7 cellular contexts compared by ENCODE assay signal in the genomic region with DNA sequence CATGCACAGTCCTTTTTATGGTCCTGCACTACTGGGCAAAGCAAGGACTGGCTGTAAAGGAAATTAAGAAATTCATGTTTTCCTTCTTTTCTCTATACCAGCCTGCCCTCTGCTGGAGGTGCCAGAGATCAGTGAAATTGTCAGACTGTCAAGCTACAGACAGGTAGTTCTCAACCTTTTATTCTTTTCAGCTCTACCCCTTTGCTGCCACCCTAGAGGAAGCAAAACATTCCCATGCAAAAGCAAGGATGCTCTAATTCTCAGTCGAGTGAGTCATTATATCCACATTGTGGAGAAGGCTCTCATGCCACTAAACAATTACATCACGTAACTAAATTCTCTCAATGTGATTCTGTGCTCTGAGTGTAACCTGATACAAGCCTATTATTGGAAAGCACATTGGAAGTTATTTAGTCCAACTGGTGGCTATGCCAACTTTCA. TPM values are rescaled to one million over a fixed set of nuclear protein-coding genes. Genes with fewer than 3 reads are reported as not detected.
DNase-seq lines count a peak whose midpoint lies in the region; ATAC-seq, FAIRE-seq and TF ChIP-seq lines count a peak whose summit lies in the region.

No MANE protein-coding gene starts in this region.

- H3K79me2 ChIP-seq in keratinocyte (ENCODE audit: control insufficient read depth, insufficient read depth, low read length) = no peaks in the 10 kb centered on the region

- no peak for TF ChIP-seq EP300 in stomach (IDR thresholded peaks at IDR 0.05)

- no peaks in the 10 kb centered on the region for H3K9me1 ChIP-seq in keratinocyte (ENCODE audit: control insufficient read depth, extremely low read depth, insufficient read depth, low read length)

- H3K9me3 ChIP-seq in keratinocyte (ENCODE audit: control insufficient read depth, low read depth, low read length) = no peaks in the 10 kb centered on the region
- H3K9me3 ChIP-seq in stomach = no peaks in the 10 kb centered on the region

- H4K20me1 ChIP-seq in keratinocyte (ENCODE audit: control insufficient read depth, extremely low read depth, insufficient read depth, low read length) = no peaks in the 10 kb centered on the region

- H3K9ac ChIP-seq in keratinocyte (ENCODE audit: control insufficient read depth, extremely low read depth, insufficient read depth, low read length) = no peak overlapping the region

- no peak overlapping the region for H3K4me2 ChIP-seq in keratinocyte (ENCODE audit: control insufficient read depth, extremely low read depth, insufficient read depth, low read depth, low read length)

- H3K4me3 Mint-ChIP-seq in brain = no peak overlapping the region
- no peak overlapping the region for H3K4me3 Mint-ChIP-seq in stimulated activated memory B cell treated with anti-CD40 and anti-IgM and Interleukin-4, amounts not matched to agents 10 μg/mL and 1 μg/mL and 100 μg/mL, for 72 hours

- DNase-seq in GDM1 (lab: John Stamatoyannopoulos, UW) (peak; percentile 19), RPMI7951 (ENCODE audit: low read depth) (peak; percentile 87), keratinocyte (ENCODE audit: low read depth, low spot score) (peak; percentile 25), stomach (no peak)

- TF ChIP-seq CTCF in LNCAP (IDR thresholded peaks at IDR 0.05) (peak; percentile 75), brain (conservative IDR thresholded peaks at IDR 0.05) (peak; percentile 79 to 88), keratinocyte (optimal IDR thresholded peaks at IDR 0.05 in 1 of 3, IDR thresholded peaks at IDR 0.05 in 1 of 3, conservative IDR thresholded peaks at IDR 0.05 in 1 of 3; ENCODE audit: extremely low read depth in 1 of 3, insufficient read depth in 2 of 3, low read length in 3 of 3) (peak; percentile 64 to 77 (median 70)), stomach (IDR thresholded peaks at IDR 0.05) (peak in 4 of 7 experiments; percentile 26 to 53 (median 44))

- no peaks in the 10 kb centered on the region for H3K36me3 Mint-ChIP-seq in brain
- no peaks in the 10 kb centered on the region for H3K36me3 Mint-ChIP-seq in stimulated activated memory B cell treated with anti-CD40 and anti-IgM and Interleukin-4, amounts not matched to agents 10 μg/mL and 1 μg/mL and 100 μg/mL, for 72 hours

- no peak overlapping the region for H3K27ac Mint-ChIP-seq in brain
- no peak overlapping the region for H3K27ac Mint-ChIP-seq in stimulated activated memory B cell treated with anti-CD40 and anti-IgM and Interleukin-4, amounts not matched to agents 10 μg/mL and 1 μg/mL and 100 μg/mL, for 72 hours

- peaks cover 4% of the 10 kb centered on the region for H3K4me1 Mint-ChIP-seq in brain
- no peaks in the 10 kb centered on the region for H3K4me1 Mint-ChIP-seq in stimulated activated memory B cell treated with anti-CD40 and anti-IgM and Interleukin-4, amounts not matched to agents 10 μg/mL and 1 μg/mL and 100 μg/mL, for 72 hours

- H3K27me3 ChIP-seq in keratinocyte (ENCODE audit: control insufficient read depth, extremely low read depth, insufficient read depth, low read length) (no peaks in the 10 kb centered on the region), stomach (peaks cover 0 to 6% (median 0%) of the 10 kb centered on the region in 3 donors)

- no peaks in the 10 kb centered on the region for H3K9me3 Mint-ChIP-seq in brain
- H3K9me3 Mint-ChIP-seq in stimulated activated memory B cell treated with anti-CD40 and anti-IgM and Interleukin-4, amounts not matched to agents 10 μg/mL and 1 μg/mL and 100 μg/mL, for 72 hours = no peaks in the 10 kb centered on the region

- FAIRE-seq in keratinocyte (lab: Jason Lieb, UNC) = peak; percentile 79

- intact Hi-C loops in stomach (cut with DNase I; ENCODE audit: low total_unique reads) = no loop called here

- TF ChIP-seq POLR2A in stomach (IDR thresholded peaks at IDR 0.05) = no peak

- no peak overlapping the region for H2AFZ ChIP-seq in keratinocyte (ENCODE audit: control insufficient read depth, low read length)

- dilution Hi-C loops in keratinocyte (cut with MboI; ENCODE audit: extremely low pct_ligation_motif_present, low sequenced_read_pairs) = no loop called here

- H3K27me3 Mint-ChIP-seq in brain = peaks cover 19% of the 10 kb centered on the region
- H3K27me3 Mint-ChIP-seq in stimulated activated memory B cell treated with anti-CD40 and anti-IgM and Interleukin-4, amounts not matched to agents 10 μg/mL and 1 μg/mL and 100 μg/mL, for 72 hours = peaks cover 26% of the 10 kb centered on the region

- H3K4me1 ChIP-seq in keratinocyte (ENCODE audit: control insufficient read depth, extremely low read depth, insufficient read depth, low read length) (no peaks in the 10 kb centered on the region), stomach (peaks cover 0 to 4% (median 0%) of the 10 kb centered on the region in 4 donors)

- ATAC-seq in stimulated activated memory B cell treated with anti-CD40 and anti-IgM and Interleukin-4, amounts not matched to agents 10 μg/mL and 1 μg/mL and 100 μg/mL, for 72 hours = no peak

- H3K27ac ChIP-seq in keratinocyte (ENCODE audit: control insufficient read depth, insufficient read depth, low read length) (no peak overlapping the region), stomach (no peak overlapping the region)

- 25 to 31% (median 28%) methylated on average over 2 of the region's 2 CpGs for WGBS in stomach, 5 donors

- H3K4me3 ChIP-seq in keratinocyte (ENCODE audit: control insufficient read depth in 2 of 3, extremely low read depth in 1 of 3, insufficient read depth in 2 of 3, low read depth in 1 of 3, low read length in 3 of 3) = no peak overlapping the region
- H3K4me3 ChIP-seq in stomach = no peak overlapping the region

- H3K36me3 ChIP-seq in keratinocyte (ENCODE audit: control insufficient read depth in 2 of 2, extremely low read depth in 1 of 2, insufficient read depth in 2 of 2, low read length in 2 of 2) (no peaks in the 10 kb centered on the region), stomach (no peaks in the 10 kb centered on the region)

RNA-seq across cellular contexts. Expression of a gene that starts 25.0 kb away (rescaled TPM):
- total RNA-seq in RPMI7951 (2014; rRNA removed; shearing (Covaris generic)) = 2.1 and 2.4 TPM in 2 replicates
- polyA plus RNA-seq in brain (ENCODE audit: insufficient read depth, low read depth, low replicate concordance) (18.3 TPM), keratinocyte (0.76 to 1.6 TPM (median 1.2 TPM) in 3 replicates), stomach (1 to 10 TPM; 3.6 to 9.8 (median 3.9) TPM)
- 5.9 TPM for polyA plus RNA-seq in keratinocyte (2011; ENCODE audit: low read depth)
- polyA plus RNA-seq in keratinocyte (2011; cell fraction: cytosol; rRNA removed) = 0.75 and 0.80 TPM in 2 replicates
- polyA plus RNA-seq in keratinocyte (2011; cell fraction: nucleus; rRNA removed) = 2.9 and 3.4 TPM in 2 replicates
- polyA plus RNA-seq in keratinocyte (2012; ENCODE audit: low replicate concordance) = 1.2 and 2.2 TPM in 2 replicates
- polyA minus RNA-seq in keratinocyte = 5.0 to 7.8 TPM (median 6.7 TPM) in 3 replicates
- not detected for polyA minus RNA-seq in keratinocyte (2011; cell fraction: cytosol; rRNA and poly(A)+ RNA removed)
- polyA minus RNA-seq in keratinocyte (2011; cell fraction: nucleus; rRNA and poly(A)+ RNA removed) = 3.5 and 5.7 TPM in 2 replicates
- 10 to 100 TPM in 2 of 5 donors, 1 to 10 TPM in 2, not detected in 1; 5.3 to 23.7 (median 11.7) TPM for total RNA-seq in stomach
